Comparison of ENCODE assay signal across 11 cellular contexts in the genomic region with DNA sequence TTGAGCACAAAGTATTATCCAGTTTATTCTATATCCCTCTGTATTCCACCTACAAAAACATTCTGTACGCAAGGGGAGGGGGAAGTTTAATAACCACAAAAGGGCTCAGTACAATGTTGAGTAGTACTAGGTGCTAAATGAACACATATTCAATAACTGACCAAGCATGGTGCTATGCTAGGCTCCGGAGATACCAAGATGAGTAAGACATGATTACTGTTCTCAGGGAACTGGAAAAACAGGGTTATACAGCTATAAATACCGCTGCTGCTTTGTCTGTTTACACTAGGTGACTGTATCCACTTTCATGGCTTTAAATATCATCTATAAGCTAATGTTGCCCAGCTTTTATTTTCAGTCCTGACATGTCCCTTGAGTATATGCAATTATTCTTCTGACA.
DNase-seq lines count a peak whose midpoint lies in the region; ATAC-seq and TF ChIP-seq lines count a peak whose summit lies in the region.
"Had no signal": no experiment of that assay in that cellular context is flagged by ENCODE, and none has a peak within 500 bp of the region (broad histone marks: within the 10 kb centered on the region; RNA-seq: fewer than 3 reads in every experiment).

No MANE protein-coding gene starts in this region.

- TF ChIP-seq POLR2A in IMR-90 (IDR thresholded peaks at IDR 0.05; ENCODE audit: low read depth, low read length): no peak

- intact Hi-C loops in IMR-90 (cut with micrococcal nuclease): no loop called here
- intact Hi-C loops in aorta (cut with DNase I): no loop called here
- intact Hi-C loops in lower lobe of right lung (cut with DNase I): no loop called here

- H2AK9ac ChIP-seq in IMR-90 (replicated peaks; ENCODE audit: low read depth, low read length, poor library complexity): no peak overlapping the region

- H3K4me3 ChIP-seq in IMR-90 (ENCODE audit: insufficient read depth, low read depth, low read length) (no peak overlapping the region), aorta (ENCODE audit: low read length in 2 of 2) (no peak overlapping the region), lower lobe of right lung (no peak overlapping the region)
- H3K4me3 ChIP-seq: SJCRH30 had no signal

- H3K27ac ChIP-seq in IMR-90 (ENCODE audit: insufficient read depth, low read length) (no peak overlapping the region), aorta (ENCODE audit: low read depth in 1 of 2, low read length in 2 of 2) (no peak overlapping the region), lower lobe of right lung (no peak overlapping the region)
- H3K27ac ChIP-seq: SJCRH30 had no signal

- ATAC-seq in IMR-90 (ENCODE audit: low read depth) (peak; percentile 99), aorta (ENCODE audit: low FRiP score) (no peak), lower lobe of right lung (no peak), left lobe of liver (no peak)
- ATAC-seq: activated CD4-positive, alpha-beta T cell treated with anti-CD3 and anti-CD28 coated beads for 36 hours; effector memory CD8-positive, alpha-beta T cell had no signal

- H4K8ac ChIP-seq in IMR-90 (ENCODE audit: low read depth in 2 of 2, low read length in 2 of 2): no peak overlapping the region

- H3K9ac ChIP-seq in IMR-90 (ENCODE audit: low read depth, low read length): no peak overlapping the region

- in situ Hi-C loops in IMR-90 (cut with MboI; ENCODE audit: low sequenced_read_pairs): no loop called here

- H3K14ac ChIP-seq in IMR-90 (replicated peaks; ENCODE audit: low read depth, low read length): no peak overlapping the region

- H2BK20ac ChIP-seq in IMR-90 (ENCODE audit: low read depth, low read length): no peak overlapping the region

- H3K9me3 ChIP-seq in IMR-90 (ENCODE audit: control insufficient read depth, insufficient read depth, low read length) (no peaks in the 10 kb centered on the region), aorta (ENCODE audit: control insufficient read depth, low read length) (no peaks in the 10 kb centered on the region), lower lobe of right lung (no peaks in the 10 kb centered on the region)
- H3K9me3 ChIP-seq: SJCRH30 had no signal

- no peak for TF ChIP-seq RAD21 in IMR-90 (IDR thresholded peaks at IDR 0.05; ENCODE audit: low read length)

- no peak overlapping the region for H2AK5ac ChIP-seq in IMR-90 (ENCODE audit: low read depth, low read length)

- WGBS in IMR-90 (ENCODE audit: extremely low coverage in 2 of 2, insufficient read length in 1 of 2), 2 experiments: 0% methylated on average over 1 of the region's 3 CpGs; no CpG with 5 or more reads in 1 of the 2 experiments
- 81 to 83% methylated on average over 3 of the region's 3 CpGs for WGBS in aorta, 2 donors

- no peak overlapping the region for H2BK5ac ChIP-seq in IMR-90 (ENCODE audit: low read depth, low read length, poor library complexity, severe bottlenecking)

- no peaks in the 10 kb centered on the region for H3K27me3 ChIP-seq in IMR-90 (ENCODE audit: control insufficient read depth, insufficient read depth, low read length)
- H3K27me3 ChIP-seq in aorta (ENCODE audit: control insufficient read depth in 1 of 2, insufficient read depth in 2 of 2, low read length in 1 of 2): no peaks in the 10 kb centered on the region
- H3K27me3 ChIP-seq in lower lobe of right lung (ENCODE audit: low read depth): no peaks in the 10 kb centered on the region
- H3K27me3 ChIP-seq: SJCRH30 had no signal

- H4K91ac ChIP-seq in IMR-90 (ENCODE audit: insufficient read depth, low read depth, low read length): no peak overlapping the region

- H4K20me1 ChIP-seq in IMR-90 (ENCODE audit: insufficient read depth, low read length): no peaks in the 10 kb centered on the region

- no peaks in the 10 kb centered on the region; the same call in 1 of the 2 replicates for H3K36me3 ChIP-seq in IMR-90 (ENCODE audit: control insufficient read depth, insufficient read depth, low read length)
- H3K36me3 ChIP-seq in aorta (ENCODE audit: control insufficient read depth in 1 of 2, insufficient read depth in 2 of 2, low read length in 1 of 2): peaks cover 0 to 2% of the 10 kb centered on the region in 2 donors
- H3K36me3 ChIP-seq in lower lobe of right lung: peaks cover 79% of the 10 kb centered on the region
- H3K36me3 ChIP-seq: SJCRH30 had no signal

- H3K23ac ChIP-seq in IMR-90 (ENCODE audit: low read depth, low read length): no peak overlapping the region

- H3K9me1 ChIP-seq in IMR-90 (ENCODE audit: insufficient read depth, low read length): peaks cover 4% of the 10 kb centered on the region; the same call in 1 of the 2 replicates

- H3K4me1 ChIP-seq in IMR-90 (ENCODE audit: control insufficient read depth, insufficient read depth, low read length): 0 out of 2 replicates have a peak, but pooled peaks cover 1% of the 10 kb centered on the region
- H3K4me1 ChIP-seq in aorta (ENCODE audit: control insufficient read depth in 1 of 2, insufficient read depth in 2 of 2, low read length in 2 of 2): no peaks in the 10 kb centered on the region
- no peaks in the 10 kb centered on the region for H3K4me1 ChIP-seq in lower lobe of right lung
- H3K4me1 ChIP-seq: SJCRH30 had no signal

- no peak overlapping the region for H2AFZ ChIP-seq in IMR-90 (replicated peaks; ENCODE audit: low read length, poor library complexity)

- H3K4me2 ChIP-seq in IMR-90 (ENCODE audit: low read depth, low read length): no peak overlapping the region; the same call in 1 of the 2 replicates

- TF ChIP-seq CTCF in IMR-90 (conservative IDR thresholded peaks at IDR 0.05; ENCODE audit: low read depth, low read length): no peak
- no peak for TF ChIP-seq CTCF in lower lobe of right lung (IDR thresholded peaks at IDR 0.05)

- dilution Hi-C loops in IMR-90 (cut with HindIII; ENCODE audit: low sequenced_read_pairs, unreplicated experiment): no loop called here

- H2BK120ac ChIP-seq in IMR-90 (ENCODE audit: low read depth, low read length): no peak overlapping the region

- POLR2A ChIA-PET in IMR-90 (lab: Charles Lee; ENCODE audit: unreplicated experiment): no interaction called here

- H3K56ac ChIP-seq in IMR-90 (ENCODE audit: extremely low read depth, insufficient read depth, low read length): no peak overlapping the region

- TSS peak; percentile 17 for BruUV-seq in IMR-90 (replicated peaks; lab: Mats Ljungman, UMichigan)

- no peak overlapping the region for H2BK15ac ChIP-seq in IMR-90 (ENCODE audit: low read depth, low read length)

- no peak overlapping the region for H3K18ac ChIP-seq in IMR-90 (ENCODE audit: low read depth, low read length)

- no peak overlapping the region for H4K5ac ChIP-seq in IMR-90 (ENCODE audit: low read depth, low read length)

- CTCF ChIA-PET in IMR-90 (lab: Yijun Ruan, JAX): no interaction called here

- H3K4ac ChIP-seq in IMR-90 (ENCODE audit: low read depth, low read length): no peak overlapping the region

- no peaks in the 10 kb centered on the region for H3K79me1 ChIP-seq in IMR-90 (ENCODE audit: low read depth in 1 of 2, low read length in 2 of 2)

- peak; percentile 3 for DNase-seq in Daoy (ENCODE audit: low read depth)
- DNase-seq in IMR-90: peak; percentile 87
- DNase-seq in amniotic stem cell (lab: John Stamatoyannopoulos, UW): peak; percentile 14
- peak; percentile 37 for DNase-seq in myocyte (ENCODE audit: low read depth)
- no peak for DNase-seq in aorta
- no peak for DNase-seq in activated naive CD4-positive, alpha-beta T cell treated with anti-CD3 and anti-CD28 coated beads, Interleukin-2, amount 50 U/mL, for 16 hours
- DNase-seq in lower lobe of right lung: no peak
- no peak for DNase-seq in left lobe of liver (ENCODE audit: low spot score)
- DNase-seq: activated CD4-positive, alpha-beta T cell treated with anti-CD3 and anti-CD28 coated beads for 36 hours; effector memory CD8-positive, alpha-beta T cell; SJCRH30 had no signal

TF ChIP-seq in IMR-90, 13 proteins besides CTCF, POLR2A, EP300 and RAD21:
- TF ChIP-seq FOS (IDR thresholded peaks at IDR 0.05; ENCODE audit: low read depth, low read length) (peak; percentile 34; the same call in 1 of the 2 replicates), MAZ (IDR thresholded peaks at IDR 0.05; ENCODE audit: borderline replicate concordance, low read depth, low read length) (no peak), RFX5 (IDR thresholded peaks at IDR 0.05; ENCODE audit: low read depth, low read length) (no peak), MXI1 (IDR thresholded peaks at IDR 0.05; ENCODE audit: borderline replicate concordance, low read depth, low read length) (no peak)
- TF ChIP-seq, protein P1, sequence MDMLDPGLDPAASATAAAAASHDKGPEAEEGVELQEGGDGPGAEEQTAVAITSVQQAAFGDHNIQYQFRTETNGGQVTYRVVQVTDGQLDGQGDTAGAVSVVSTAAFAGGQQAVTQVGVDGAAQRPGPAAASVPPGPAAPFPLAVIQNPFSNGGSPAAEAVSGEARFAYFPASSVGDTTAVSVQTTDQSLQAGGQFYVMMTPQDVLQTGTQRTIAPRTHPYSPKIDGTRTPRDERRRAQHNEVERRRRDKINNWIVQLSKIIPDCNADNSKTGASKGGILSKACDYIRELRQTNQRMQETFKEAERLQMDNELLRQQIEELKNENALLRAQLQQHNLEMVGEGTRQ (IDR thresholded peaks at IDR 0.05; ENCODE audit: low read depth, low read length): no peak

Comparison
In these comparisons a context has a peak if more than half of its experiments do, and no peak if none do; other contexts are left out.
1. DNase-seq: peak in Daoy (single experiment), IMR-90 (single experiment), amniotic stem cell (single experiment) and myocyte (single experiment); none in aorta (0 of 2), activated naive CD4-positive, alpha-beta T cell treated with anti-CD3 and anti-CD28 coated beads, Interleukin-2, amount 50 U/mL, for 16 hours (single experiment), lower lobe of right lung (single experiment) and left lobe of liver (single experiment).